In the genomic region with DNA sequence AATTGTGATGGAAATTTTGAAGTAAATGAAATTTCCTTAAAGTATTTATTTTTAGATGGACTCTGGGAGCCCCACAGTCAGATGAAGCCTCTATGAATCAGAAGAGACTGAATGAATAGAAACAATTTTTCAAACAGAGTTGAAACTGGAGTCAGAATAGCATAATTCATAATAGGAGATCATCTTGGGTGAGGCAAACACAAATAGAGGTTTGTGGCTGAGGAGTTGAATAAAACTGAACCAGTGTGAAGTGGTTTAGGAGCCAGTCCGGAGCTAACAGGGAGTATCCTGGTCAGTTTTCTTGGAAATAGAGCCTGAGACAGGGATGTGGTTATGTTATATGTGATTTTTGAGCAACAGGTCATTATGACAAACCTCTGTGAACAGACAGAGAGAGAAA, we compare ENCODE assay signal across 10 cellular contexts. TPM values are rescaled to one million over a fixed set of nuclear protein-coding genes. Genes with fewer than 3 reads are reported as not detected.
"Had no signal": no experiment of that assay in that cellular context is flagged by ENCODE, and none has a peak within 500 bp of the region (broad histone marks: within the 10 kb centered on the region; RNA-seq: fewer than 3 reads in every experiment).

No MANE protein-coding gene starts in this region.

- H3K9me3 Mint-ChIP-seq: HFFc6 had no signal

- H3K27ac Mint-ChIP-seq: GM23338, H9, HFFc6, IgD-negative memory B cell had no signal

- H3K27ac ChIP-seq: HL-60, KMS-11 had no signal

- DNase-seq: H9, HCEC 1CT, HFFc6, KBM-7 had no signal

- ATAC-seq: GM23338, HepG2 had no signal

- H3K4me3 ChIP-seq: GM23338 had no signal

- H3K36me3 Mint-ChIP-seq: IgD-negative memory B cell had no signal

- H3K4me3 Mint-ChIP-seq: GM23338, H9, HFFc6, IgD-negative memory B cell had no signal

- H3K4me1 Mint-ChIP-seq: IgD-negative memory B cell had no signal

RNA-seq across cellular contexts. Expression of gene SAMMSON, which starts 39.1 kb away (rescaled TPM):
- total RNA-seq: GM23338, H1, H9, HepG2, HFFc6 had no signal
- polyA plus RNA-seq: GM23338, H1, HepG2, IgD-negative memory B cell had no signal
